8 cellular contexts compared by ENCODE assay signal in the genomic region with DNA sequence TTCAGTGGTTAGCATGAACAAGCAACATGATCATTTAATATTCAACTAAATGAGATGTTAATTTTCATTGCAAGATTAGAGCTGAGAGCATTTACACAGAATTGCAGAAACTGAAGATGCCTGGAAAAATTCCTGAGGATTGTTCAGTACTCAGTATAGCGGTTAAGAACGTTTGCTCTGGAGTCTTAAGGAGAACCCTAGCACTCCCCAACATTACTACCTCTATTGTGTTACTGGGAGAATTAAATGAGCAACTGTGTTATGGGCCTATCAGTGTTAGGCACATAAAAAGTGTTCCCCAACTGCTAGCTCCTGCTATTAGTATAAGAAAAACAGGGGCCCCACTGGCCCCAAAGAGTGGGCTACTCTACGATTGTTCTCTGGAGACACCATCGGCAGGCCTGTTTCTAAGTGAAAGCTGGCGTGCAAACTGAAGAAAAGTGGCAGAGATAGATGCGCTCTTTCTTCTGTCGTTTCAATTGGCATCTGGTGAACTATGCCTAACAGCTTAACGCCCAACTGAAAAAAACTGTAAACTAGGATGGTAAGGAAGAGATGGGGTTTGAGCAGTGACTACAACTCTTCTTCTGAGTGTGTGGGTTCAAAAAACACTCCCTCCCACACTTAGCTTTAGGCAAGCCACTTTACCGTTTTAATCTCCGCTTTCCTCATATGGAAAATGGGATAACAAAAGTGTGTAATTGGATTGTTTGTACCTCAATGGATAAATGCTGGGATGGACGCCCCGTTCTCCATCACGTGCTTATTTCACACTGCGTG. TPM values are rescaled to one million over a fixed set of nuclear protein-coding genes. Genes with fewer than 3 reads are reported as not detected.
A peak's percentile ranks its signal among the peaks of the same experiment; 100 is the strongest.
DNase-seq lines count a peak whose midpoint lies in the region; FAIRE-seq and TF ChIP-seq lines count a peak whose summit lies in the region.

No MANE protein-coding gene starts in this region.

- H3K4me1 ChIP-seq in muscle layer of duodenum (ENCODE audit: control insufficient read depth in 1 of 2, insufficient read depth in 2 of 2, low read length in 2 of 2), result peaks cover 20 to 34% of the 10 kb centered on the region in 2 donors

- H3K27ac ChIP-seq in KOPT-K1 (ENCODE audit: low read depth, low read length, poor library complexity, severe bottlenecking) (peak overlapping the region; percentile 85), muscle layer of duodenum (ENCODE audit: low read length) (peak overlapping the region; percentile 79)

- H3K27me3 ChIP-seq in bronchial epithelial cell (ENCODE audit: control insufficient read depth, insufficient read depth, low read length), result no peaks in the 10 kb centered on the region
- H3K27me3 ChIP-seq in muscle layer of duodenum (ENCODE audit: low read depth, low read length), result no peaks in the 10 kb centered on the region

- no peak for DNase-seq in AG04449 (ENCODE audit: low read depth, low spot score)
- no peak for DNase-seq in bronchial epithelial cell (ENCODE audit: low read depth)
- DNase-seq in hippocampal formation (lab: John Stamatoyannopoulos, UW), result no peak
- DNase-seq in T1000 (lab: John Stamatoyannopoulos, UW), result no peak
- no peak for DNase-seq in SKM-1 (lab: John Stamatoyannopoulos, UW; ENCODE audit: unreplicated experiment)
- DNase-seq in activated gamma-delta T cell treated with Interleukin-2 at 50 U/mL for 16 hours, result no peak

- POLR2A ChIA-PET in AG04449 (lab: Yijun Ruan, JAX), result interaction anchor here (0.7 to 1.2 kb wide), 4 partner anchors 14 to 64 kb away, joined by 3 to 4 read pairs (median 4); no protein-coding TSS in a partner anchor

- H3K36me3 ChIP-seq in KOPT-K1 (ENCODE audit: insufficient read depth, low read length), result peaks cover 24% of the 10 kb centered on the region
- no peaks in the 10 kb centered on the region for H3K36me3 ChIP-seq in bronchial epithelial cell (ENCODE audit: control insufficient read depth, insufficient read depth, low read length)
- H3K36me3 ChIP-seq in muscle layer of duodenum (ENCODE audit: control insufficient read depth in 1 of 2, insufficient read depth in 2 of 2, low read length in 2 of 2), result no peaks in the 10 kb centered on the region

- CTCF ChIA-PET in AG04449 (lab: Yijun Ruan, JAX), result interaction anchor here (1.0 to 1.4 kb wide), 3 partner anchors 23 to 52 kb away, joined by 3 to 5 read pairs (median 3); no protein-coding TSS in a partner anchor

- H3K4me3 ChIP-seq in AG04449 (ENCODE audit: low read depth, low read length) (peak overlapping the region; percentile 79), bronchial epithelial cell (ENCODE audit: low read depth, low read length) (peak overlapping the region; percentile 72), muscle layer of duodenum (ENCODE audit: low read depth in 1 of 2, low read length in 2 of 2) (peak overlapping the region; percentile 91 to 92)

- H3K9me3 ChIP-seq in KOPT-K1 (ENCODE audit: insufficient read depth, low read length, poor library complexity, severe bottlenecking), result no peaks in the 10 kb centered on the region
- H3K9me3 ChIP-seq in muscle layer of duodenum (ENCODE audit: control insufficient read depth in 1 of 2, low read length in 2 of 2), result no peaks in the 10 kb centered on the region

- no peak for FAIRE-seq in bronchial epithelial cell (lab: Jason Lieb, UNC)

- TF ChIP-seq CTCF in AG04449 (IDR thresholded peaks at IDR 0.05; ENCODE audit: insufficient read depth, low read length, missing control alignments), result no peak
- TF ChIP-seq CTCF in bronchial epithelial cell (IDR thresholded peaks at IDR 0.05; ENCODE audit: insufficient read depth, low read length, severe bottlenecking), result no peak

RNA-seq across cellular contexts. Expression of gene CDR2, which starts 1.3 kb away (rescaled TPM):
- total RNA-seq in bronchial epithelial cell, result 16.8 and 25.3 TPM in 2 replicates
